13 cellular contexts compared by ENCODE assay signal in the genomic region with DNA sequence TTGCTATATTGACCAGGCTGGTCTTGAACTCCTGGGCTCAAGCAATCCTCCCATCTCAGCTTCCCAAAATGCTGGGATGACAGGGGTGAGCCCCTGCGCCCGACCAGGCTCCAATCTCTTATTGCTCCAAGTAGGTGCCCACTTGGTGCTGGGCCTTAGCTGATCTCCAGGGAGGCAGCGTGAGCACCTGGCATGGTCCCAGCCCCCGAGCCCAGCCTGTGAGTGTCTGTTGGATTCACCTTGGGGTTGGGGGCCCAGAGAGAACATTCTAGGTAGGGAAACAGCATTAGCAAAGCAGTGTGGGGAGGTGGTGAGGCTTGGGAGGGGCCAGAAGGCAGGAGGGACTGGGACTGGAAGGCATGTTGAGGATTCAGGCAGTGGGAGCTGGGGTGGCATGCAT. TPM values are rescaled to one million over a fixed set of nuclear protein-coding genes. Genes with fewer than 3 reads are reported as not detected.
A peak's percentile ranks its signal among the peaks of the same experiment; 100 is the strongest.
DNase-seq lines count a peak whose midpoint lies in the region; ATAC-seq and TF ChIP-seq lines count a peak whose summit lies in the region.
"Had no signal": no experiment of that assay in that cellular context is flagged by ENCODE, and none has a peak within 500 bp of the region (broad histone marks: within the 10 kb centered on the region; RNA-seq: fewer than 3 reads in every experiment).

No MANE protein-coding gene starts in this region.

- no peaks in the 10 kb centered on the region for H3K27me3 Mint-ChIP-seq in activated naive CD4-positive, alpha-beta T cell treated with anti-CD3 and anti-CD28 coated beads for 36 hours (ENCODE audit: low read depth)
- H3K27me3 Mint-ChIP-seq in activated CD8-positive, alpha-beta T cell treated with anti-CD3 and anti-CD28 coated beads for 36 hours: no peaks in the 10 kb centered on the region
- H3K27me3 Mint-ChIP-seq in immature natural killer cell (ENCODE audit: low read depth in 3 of 3) (peaks cover 12 to 25% (median 17%) of the 10 kb centered on the region in 3 donors), nephron progenitor cell (ENCODE audit: low read depth, poor library complexity) (no peaks in the 10 kb centered on the region)

- peak overlapping the region; percentile 85 for H3K27ac Mint-ChIP-seq in activated naive CD4-positive, alpha-beta T cell treated with anti-CD3 and anti-CD28 coated beads for 36 hours
- H3K27ac Mint-ChIP-seq in activated CD8-positive, alpha-beta T cell treated with anti-CD3 and anti-CD28 coated beads for 36 hours: peak overlapping the region; percentile 87
- H3K27ac Mint-ChIP-seq in immature natural killer cell (peak overlapping the region; percentile 87 to 94 (median 92)), nephron progenitor cell (no peak overlapping the region)

- POLR2A ChIA-PET in activated CD8-positive, alpha-beta T cell treated with anti-CD3 and anti-CD28 coated beads for 36 hours (lab: Charles Lee): no interaction called here
- POLR2A ChIA-PET in GM10248 (lab: Yijun Ruan, JAX): no interaction called here

- H3K4me1 Mint-ChIP-seq in activated naive CD4-positive, alpha-beta T cell treated with anti-CD3 and anti-CD28 coated beads for 36 hours (ENCODE audit: low read depth): peaks cover 62% of the 10 kb centered on the region
- peaks cover 63% of the 10 kb centered on the region for H3K4me1 Mint-ChIP-seq in activated CD8-positive, alpha-beta T cell treated with anti-CD3 and anti-CD28 coated beads for 36 hours (ENCODE audit: low read depth)
- H3K4me1 Mint-ChIP-seq in immature natural killer cell (peaks cover 81 to 82% of the 10 kb centered on the region in 2 donors), nephron progenitor cell (peaks cover 37% of the 10 kb centered on the region)

- peaks cover 3% of the 10 kb centered on the region for H3K9me3 Mint-ChIP-seq in activated naive CD4-positive, alpha-beta T cell treated with anti-CD3 and anti-CD28 coated beads for 36 hours
- peaks cover 3% of the 10 kb centered on the region for H3K9me3 Mint-ChIP-seq in activated CD8-positive, alpha-beta T cell treated with anti-CD3 and anti-CD28 coated beads for 36 hours
- H3K9me3 Mint-ChIP-seq in immature natural killer cell (no peaks in the 10 kb centered on the region), nephron progenitor cell (no peaks in the 10 kb centered on the region)

- peak overlapping the region; percentile 75 for H3K27ac ChIP-seq in substantia nigra (ENCODE audit: low read depth, low read length, poor library complexity, severe bottlenecking)
- H3K27ac ChIP-seq: psoas muscle had no signal

- no peak overlapping the region for H3K4me3 Mint-ChIP-seq in activated naive CD4-positive, alpha-beta T cell treated with anti-CD3 and anti-CD28 coated beads for 36 hours
- no peak overlapping the region for H3K4me3 Mint-ChIP-seq in activated CD8-positive, alpha-beta T cell treated with anti-CD3 and anti-CD28 coated beads for 36 hours
- H3K4me3 Mint-ChIP-seq in immature natural killer cell (peak overlapping the region; percentile 62 to 73 (median 68)), nephron progenitor cell (no peak overlapping the region)

- H3K36me3 Mint-ChIP-seq in activated naive CD4-positive, alpha-beta T cell treated with anti-CD3 and anti-CD28 coated beads for 36 hours (ENCODE audit: low read depth): peaks cover 25% of the 10 kb centered on the region
- H3K36me3 Mint-ChIP-seq in activated CD8-positive, alpha-beta T cell treated with anti-CD3 and anti-CD28 coated beads for 36 hours (ENCODE audit: low read depth): peaks cover 32% of the 10 kb centered on the region
- H3K36me3 Mint-ChIP-seq in immature natural killer cell: peaks cover 5 to 8% (median 6%) of the 10 kb centered on the region in 3 donors
- H3K36me3 Mint-ChIP-seq in nephron progenitor cell (ENCODE audit: low read depth): peaks cover 19% of the 10 kb centered on the region

- intact Hi-C loops in activated naive CD4-positive, alpha-beta T cell treated with anti-CD3 and anti-CD28 coated beads for 36 hours (cut with micrococcal nuclease): no loop called here
- intact Hi-C loops in activated CD8-positive, alpha-beta T cell treated with anti-CD3 and anti-CD28 coated beads for 36 hours (cut with micrococcal nuclease): no loop called here

- no peak for DNase-seq in activated naive CD4-positive, alpha-beta T cell treated with anti-CD3 and anti-CD28 coated beads for 36 hours
- no peak for DNase-seq in activated naive CD4-positive, alpha-beta T cell (lab: John Stamatoyannopoulos, UW)
- DNase-seq in activated CD8-positive, alpha-beta T cell treated with anti-CD3 and anti-CD28 coated beads for 36 hours: no peak
- DNase-seq in immature natural killer cell (no peak), substantia nigra (lab: John Stamatoyannopoulos, UW) (no peak), nephron progenitor cell (no peak), GM10248 (ENCODE audit: extremely low spot score) (no peak)
- DNase-seq: activated T-cell treated with anti-CD3 and anti-CD28 coated beads for 4 hours, KBM-7, left cardiac atrium, NCI-H2081, psoas muscle had no signal

- ATAC-seq in activated CD8-positive, alpha-beta T cell treated with anti-CD3 and anti-CD28 coated beads for 36 hours: no peak
- ATAC-seq in GM19463 (IDR thresholded peaks at IDR 0.05; ENCODE audit: unreplicated experiment): no peak
- ATAC-seq: psoas muscle had no signal

- CTCF ChIA-PET in activated naive CD4-positive, alpha-beta T cell treated with anti-CD3 and anti-CD28 coated beads for 36 hours (lab: Charles Lee): interaction anchor here (0.6 to 1.4 kb wide), 2 partner anchors 10 to 81 kb away, joined by 4 to 8 read pairs; no protein-coding TSS in a partner anchor
- CTCF ChIA-PET in activated CD8-positive, alpha-beta T cell treated with anti-CD3 and anti-CD28 coated beads for 36 hours (lab: Charles Lee): interaction anchor here (1.1 kb wide), 1 partner anchor 101 kb away, joined by 3 read pairs; no protein-coding TSS in a partner anchor
- CTCF ChIA-PET in GM10248 (lab: Yijun Ruan, JAX): no interaction called here

- no peak for TF ChIP-seq CTCF in activated CD8-positive, alpha-beta T cell treated with anti-CD3 and anti-CD28 coated beads for 36 hours (IDR thresholded peaks at IDR 0.05)
- no peak for TF ChIP-seq CTCF in nephron progenitor cell (IDR thresholded peaks at IDR 0.05)
- no peak for TF ChIP-seq CTCF in GM10248 (IDR thresholded peaks at IDR 0.05; ENCODE audit: control extremely low read depth, extremely low read depth, low read depth, missing control alignments)

RNA-seq across cellular contexts. Expression of a gene that starts 45.5 kb away (rescaled TPM):
- total RNA-seq in activated naive CD4-positive, alpha-beta T cell treated with anti-CD3 and anti-CD28 coated beads for 36 hours: 100 to 1,000 TPM; 144 to 148 TPM
- total RNA-seq in activated CD8-positive, alpha-beta T cell treated with anti-CD3 and anti-CD28 coated beads for 36 hours: 100 to 1,000 TPM; 151 to 153 TPM
- 100 to 1,000 TPM in 1 of 3 donors, 10 to 100 TPM in 2; 62.9 to 170 (median 92.7) TPM for polyA plus RNA-seq in immature natural killer cell

Comparison
In these comparisons a context has a peak if more than half of its experiments do, and no peak if none do; other contexts are left out.
1. H3K4me3 Mint-ChIP-seq: peak in immature natural killer cell (5 of 5); none in activated naive CD4-positive, alpha-beta T cell treated with anti-CD3 and anti-CD28 coated beads for 36 hours (single experiment), activated CD8-positive, alpha-beta T cell treated with anti-CD3 and anti-CD28 coated beads for 36 hours (single experiment) and nephron progenitor cell (single experiment).